22 cellular contexts compared by ENCODE assay signal in the genomic region with DNA sequence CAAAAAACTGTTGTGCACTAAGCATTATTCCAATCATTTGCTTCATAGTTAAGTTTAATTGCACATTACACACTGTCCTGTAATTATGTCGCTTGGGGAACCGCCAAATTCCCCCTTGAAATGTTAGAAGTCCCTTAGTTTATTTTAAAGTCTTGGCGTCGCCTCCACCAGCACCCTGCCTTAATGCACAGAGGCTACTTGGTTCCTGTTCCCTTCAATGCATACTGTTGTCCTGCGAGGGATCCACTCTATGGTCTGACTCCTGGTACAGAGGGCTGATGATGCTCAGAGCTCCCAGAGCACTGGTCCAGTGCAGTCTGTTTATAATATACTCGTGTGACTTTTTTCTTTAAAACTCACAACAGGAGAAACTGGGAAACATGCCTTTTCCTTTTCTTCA.
A peak's percentile ranks its signal among the peaks of the same experiment; 100 is the strongest.
DNase-seq lines count a peak whose midpoint lies in the region; ATAC-seq and TF ChIP-seq lines count a peak whose summit lies in the region.
"Had no signal": no experiment of that assay in that cellular context is flagged by ENCODE, and none has a peak within 500 bp of the region (broad histone marks: within the 10 kb centered on the region; RNA-seq: fewer than 3 reads in every experiment).

No MANE protein-coding gene starts in this region.

- peak overlapping the region; percentile 74; the same call in 1 of the 2 replicates for H2BK20ac ChIP-seq in IMR-90 (ENCODE audit: low read depth, low read length)

- H3K36me3 Mint-ChIP-seq in naive thymus-derived CD4-positive, alpha-beta T cell = peaks cover 10 to 38% (median 26%) of the 10 kb centered on the region in 5 donors
- peaks cover 40% of the 10 kb centered on the region for H3K36me3 Mint-ChIP-seq in activated CD8-positive, alpha-beta memory T cell treated with anti-CD3 and anti-CD28 coated beads, Interleukin-2, amount 10 ng/mL, durations not matched to agents 7 days and 5 days

- POLR2A ChIA-PET in IMR-90 (lab: Charles Lee; ENCODE audit: unreplicated experiment) = no interaction called here
- POLR2A ChIA-PET in naive thymus-derived CD4-positive, alpha-beta T cell (lab: Charles Lee) = no interaction called here
- POLR2A ChIA-PET in SK-N-SH (lab: Yijun Ruan, JAX) = no interaction called here

- TF ChIP-seq RAD21 in IMR-90 (IDR thresholded peaks at IDR 0.05; ENCODE audit: low read length) = no peak
- no peak for TF ChIP-seq RAD21 in SK-N-SH (IDR thresholded peaks at IDR 0.05; ENCODE audit: low read length)

- H3K27me3 ChIP-seq in IMR-90 (ENCODE audit: control insufficient read depth, insufficient read depth, low read length) (no peaks in the 10 kb centered on the region), SK-N-SH (ENCODE audit: insufficient read depth) (no peaks in the 10 kb centered on the region)
- no peaks in the 10 kb centered on the region for H3K27me3 ChIP-seq in naive thymus-derived CD4-positive, alpha-beta T cell (ENCODE audit: control insufficient read depth in 2 of 2, insufficient read depth in 2 of 2, low read length in 2 of 2)
- H3K27me3 ChIP-seq: esophagus squamous epithelium, SJCRH30, uterus had no signal

- dilution Hi-C loops in IMR-90 (cut with HindIII; ENCODE audit: low sequenced_read_pairs, unreplicated experiment) = no loop called here

- TF ChIP-seq POLR2A in IMR-90 (IDR thresholded peaks at IDR 0.05; ENCODE audit: low read depth, low read length) = no peak

- ATAC-seq in IMR-90 (ENCODE audit: low read depth) (peak; percentile 51), mucosa of descending colon (no peak)
- no peak for ATAC-seq in naive thymus-derived CD4-positive, alpha-beta T cell
- no peak for ATAC-seq in activated CD8-positive, alpha-beta memory T cell treated with anti-CD3 and anti-CD28 coated beads, Interleukin-2, amount 10 ng/mL, durations not matched to agents 7 days and 5 days

- no TSS peak for BruUV-seq in IMR-90 (replicated peaks; lab: Mats Ljungman, UMichigan)

- peaks cover 31 to 97% (median 89%) of the 10 kb centered on the region in 7 donors for H3K4me1 Mint-ChIP-seq in naive thymus-derived CD4-positive, alpha-beta T cell
- H3K4me1 Mint-ChIP-seq in activated CD8-positive, alpha-beta memory T cell treated with anti-CD3 and anti-CD28 coated beads, Interleukin-2, amount 10 ng/mL, durations not matched to agents 7 days and 5 days = peaks cover 8% of the 10 kb centered on the region

- peak overlapping the region in 6 of 9 donors; percentile 7 to 61 (median 31) for H3K27ac Mint-ChIP-seq in naive thymus-derived CD4-positive, alpha-beta T cell
- H3K27ac Mint-ChIP-seq in activated CD8-positive, alpha-beta memory T cell treated with anti-CD3 and anti-CD28 coated beads, Interleukin-2, amount 10 ng/mL, durations not matched to agents 7 days and 5 days = no peak overlapping the region
- H3K27ac Mint-ChIP-seq: activated CD4-positive, alpha-beta memory T cell treated with anti-CD3 and anti-CD28 coated beads for 36 hours had no signal

- H3K9me3 Mint-ChIP-seq in naive thymus-derived CD4-positive, alpha-beta T cell = peaks cover 0 to 17% (median 3%) of the 10 kb centered on the region in 11 donors
- H3K9me3 Mint-ChIP-seq in activated CD8-positive, alpha-beta memory T cell treated with anti-CD3 and anti-CD28 coated beads, Interleukin-2, amount 10 ng/mL, durations not matched to agents 7 days and 5 days (ENCODE audit: low read depth) = peaks cover 4% of the 10 kb centered on the region

- no peak overlapping the region for H3K14ac ChIP-seq in IMR-90 (replicated peaks; ENCODE audit: low read depth, low read length)

- no peak overlapping the region for H2AK5ac ChIP-seq in IMR-90 (ENCODE audit: low read depth, low read length)

- H3K36me3 ChIP-seq in IMR-90 (ENCODE audit: control insufficient read depth, insufficient read depth, low read length) (no peaks in the 10 kb centered on the region), mucosa of descending colon (ENCODE audit: low read depth) (no peaks in the 10 kb centered on the region), SK-N-SH (replicated peaks in 1 of 2; ENCODE audit: control insufficient read depth in 1 of 2, insufficient read depth in 2 of 2, low read length in 1 of 2) (no peaks in the 10 kb centered on the region)
- H3K36me3 ChIP-seq in naive thymus-derived CD4-positive, alpha-beta T cell (ENCODE audit: control insufficient read depth in 2 of 3, insufficient read depth in 3 of 3, low read length in 3 of 3) = no peaks in the 10 kb centered on the region
- H3K36me3 ChIP-seq: esophagus squamous epithelium, SJCRH30, uterus had no signal

- no peaks in the 10 kb centered on the region for H3K9me1 ChIP-seq in IMR-90 (ENCODE audit: insufficient read depth, low read length)

- H2AFZ ChIP-seq in IMR-90 (replicated peaks; ENCODE audit: low read length, poor library complexity) (no peak overlapping the region), SK-N-SH (ENCODE audit: low read depth) (no peak overlapping the region)

- no peak overlapping the region for H2AK9ac ChIP-seq in IMR-90 (replicated peaks; ENCODE audit: low read depth, low read length, poor library complexity)

- H3F3A ChIP-seq in SK-N-SH (replicated peaks; ENCODE audit: insufficient read depth) = no peaks in the 10 kb centered on the region

- peak overlapping the region; percentile 88 for H2BK120ac ChIP-seq in IMR-90 (ENCODE audit: low read depth, low read length)

- H3K79me1 ChIP-seq in IMR-90 (ENCODE audit: low read depth in 1 of 2, low read length in 2 of 2) = no peaks in the 10 kb centered on the region

- CTCF ChIA-PET in IMR-90 (lab: Yijun Ruan, JAX) (no interaction called here), SK-N-SH (lab: Yijun Ruan, JAX) (no interaction called here)
- CTCF ChIA-PET in naive thymus-derived CD4-positive, alpha-beta T cell (lab: Charles Lee) = no interaction called here
- CTCF ChIA-PET in activated CD8-positive, alpha-beta memory T cell treated with anti-CD3 and anti-CD28 coated beads, Interleukin-2, amount 10 ng/mL, durations not matched to agents 7 days and 5 days (lab: Charles Lee) = no interaction called here

- H3K79me2 ChIP-seq in SK-N-SH (ENCODE audit: insufficient read depth) = no peaks in the 10 kb centered on the region

- H3K27ac ChIP-seq in IMR-90 (ENCODE audit: insufficient read depth, low read length) (peak overlapping the region; percentile 20; the same call in 1 of the 2 replicates), angular gyrus (ENCODE audit: low read depth, low read length) (peak overlapping the region; percentile 12), SK-N-SH (ENCODE audit: low read depth in 2 of 2, low read length in 1 of 2) (no peak overlapping the region)
- H3K27ac ChIP-seq in naive thymus-derived CD4-positive, alpha-beta T cell (ENCODE audit: low read depth, low read length) = no peak overlapping the region
- H3K27ac ChIP-seq: esophagus squamous epithelium, SJCRH30, uterus had no signal

- H3K27me3 Mint-ChIP-seq in naive thymus-derived CD4-positive, alpha-beta T cell = no peaks in the 10 kb centered on the region
- no peaks in the 10 kb centered on the region for H3K27me3 Mint-ChIP-seq in activated CD8-positive, alpha-beta memory T cell treated with anti-CD3 and anti-CD28 coated beads, Interleukin-2, amount 10 ng/mL, durations not matched to agents 7 days and 5 days
- H3K27me3 Mint-ChIP-seq: activated CD4-positive, alpha-beta memory T cell treated with anti-CD3 and anti-CD28 coated beads for 36 hours; activated naive CD8-positive, alpha-beta T cell had no signal

- H3K4me3 ChIP-seq in IMR-90 (ENCODE audit: insufficient read depth, low read depth, low read length) = no peak overlapping the region
- H3K4me3 ChIP-seq in naive thymus-derived CD4-positive, alpha-beta T cell (ENCODE audit: low read length) = no peak overlapping the region
- no peak overlapping the region for H3K4me3 ChIP-seq in mucosa of descending colon
- no peak overlapping the region for H3K4me3 ChIP-seq in SK-N-SH (ENCODE audit: low read depth in 2 of 2, low read length in 1 of 2)
- H3K4me3 ChIP-seq: esophagus squamous epithelium, lung, SJCRH30, uterus had no signal

- no peak overlapping the region for H3K56ac ChIP-seq in IMR-90 (ENCODE audit: extremely low read depth, insufficient read depth, low read length)

- H3K9me2 ChIP-seq in SK-N-SH = no peaks in the 10 kb centered on the region

- H2BK5ac ChIP-seq in IMR-90 (ENCODE audit: low read depth, low read length, poor library complexity, severe bottlenecking) = no peak overlapping the region

- H2BK15ac ChIP-seq in IMR-90 (ENCODE audit: low read depth, low read length) = no peak overlapping the region; the same call in 1 of the 3 replicates

- H3K9ac ChIP-seq in IMR-90 (ENCODE audit: low read depth, low read length) = no peak overlapping the region
- H3K9ac ChIP-seq in SK-N-SH = no peak overlapping the region

- TF ChIP-seq CTCF in IMR-90 (conservative IDR thresholded peaks at IDR 0.05; ENCODE audit: low read depth, low read length) = no peak
- no peak for TF ChIP-seq CTCF in mucosa of descending colon (IDR thresholded peaks at IDR 0.05)
- no peak for TF ChIP-seq CTCF in SK-N-SH (IDR thresholded peaks at IDR 0.05)

- DNase-seq in COR-L47 (lab: John Stamatoyannopoulos, UW) (peak; percentile 73), IMR-90 (no peak), NOMO-1 (lab: John Stamatoyannopoulos, UW; ENCODE audit: unreplicated experiment in 2 of 2) (no peak), mucosa of descending colon (no peak), SK-N-SH (no peak)
- no peak for DNase-seq in naive thymus-derived CD4-positive, alpha-beta T cell
- no peak for DNase-seq in activated CD8-positive, alpha-beta memory T cell treated with anti-CD3 and anti-CD28 coated beads, Interleukin-2, amount 10 ng/mL, durations not matched to agents 7 days and 5 days
- DNase-seq: activated CD4-positive, alpha-beta memory T cell treated with anti-CD3 and anti-CD28 coated beads for 36 hours; activated CD4-positive, CD25-positive, alpha-beta regulatory T cell treated with anti-CD3 and anti-CD28 coated beads, Interleukin-2, amount 50 U/mL, for 72 hours; activated CD8-positive, alpha-beta memory T cell treated with anti-CD3 and anti-CD28 coated beads, Interleukin-2, amount 50 U/mL, for 48 hours; aorta; Calu3; esophagus squamous epithelium; NCI-H2171 treated with DMSO at 0.1 percent for 48 hours; NCI-H524 treated with DMSO at 0.1 percent for 48 hours; SJCRH30; stimulated activated naive CD4-positive, alpha-beta T cell treated with Interleukin-2 at 50 U/mL for 16 hours; T-helper 1 cell; uterus had no signal

- H3K9me3 ChIP-seq in IMR-90 (ENCODE audit: control insufficient read depth, insufficient read depth, low read length) (peaks cover 2% of the 10 kb centered on the region), mucosa of descending colon (no peaks in the 10 kb centered on the region), SK-N-SH (no peaks in the 10 kb centered on the region)
- H3K9me3 ChIP-seq in naive thymus-derived CD4-positive, alpha-beta T cell (ENCODE audit: control insufficient read depth in 2 of 3, low read length in 3 of 3) = no peaks in the 10 kb centered on the region
- H3K9me3 ChIP-seq: esophagus squamous epithelium, SJCRH30, uterus had no signal

- H3K4me1 ChIP-seq in IMR-90 (ENCODE audit: control insufficient read depth, insufficient read depth, low read length) (0 out of 2 replicates have a peak, but pooled peaks cover 4% of the 10 kb centered on the region), mucosa of descending colon (ENCODE audit: low read depth) (no peaks in the 10 kb centered on the region), SK-N-SH (ENCODE audit: control insufficient read depth in 1 of 2, insufficient read depth in 2 of 2, low read depth in 1 of 2, low read length in 1 of 2) (peaks cover 0 to 1% of the 10 kb centered on the region in 2 experiments; a peak in 1 of 4 replicates)
- peaks cover 0 to 30% of the 10 kb centered on the region in 2 donors for H3K4me1 ChIP-seq in naive thymus-derived CD4-positive, alpha-beta T cell (ENCODE audit: control insufficient read depth in 2 of 2, insufficient read depth in 2 of 2, low read length in 2 of 2)
- H3K4me1 ChIP-seq: SJCRH30, uterus had no signal

- peak overlapping the region in 1 of 2 experiments; percentile 82; a peak in 1 of 4 replicates for H4K8ac ChIP-seq in IMR-90 (ENCODE audit: low read depth in 2 of 2, low read length in 2 of 2)

- H3K4me3 Mint-ChIP-seq in naive thymus-derived CD4-positive, alpha-beta T cell = peak overlapping the region in 3 of 10 donors; percentile 1 to 38 (median 12)
- H3K4me3 Mint-ChIP-seq in activated CD8-positive, alpha-beta memory T cell treated with anti-CD3 and anti-CD28 coated beads, Interleukin-2, amount 10 ng/mL, durations not matched to agents 7 days and 5 days = no peak overlapping the region
- H3K4me3 Mint-ChIP-seq: activated CD4-positive, alpha-beta memory T cell treated with anti-CD3 and anti-CD28 coated beads for 36 hours; activated naive CD8-positive, alpha-beta T cell had no signal

- intact Hi-C loops in IMR-90 (cut with micrococcal nuclease) (no loop called here), mucosa of descending colon (cut with DNase I, micrococcal nuclease) (no loop called here)
- intact Hi-C loops in naive thymus-derived CD4-positive, alpha-beta T cell (cut with micrococcal nuclease) = no loop called here

- no peak for TF ChIP-seq EP300 in SK-N-SH (IDR thresholded peaks at IDR 0.05; ENCODE audit: borderline replicate concordance in 1 of 2, low read depth in 1 of 2, low read length in 1 of 2)

- in situ Hi-C loops in IMR-90 (cut with MboI; ENCODE audit: low sequenced_read_pairs) = no loop called here

- no peak overlapping the region; the same call in 1 of the 2 replicates for H3K23ac ChIP-seq in IMR-90 (ENCODE audit: low read depth, low read length)

- H4K20me1 ChIP-seq in IMR-90 (ENCODE audit: insufficient read depth, low read length) = no peaks in the 10 kb centered on the region
- no peaks in the 10 kb centered on the region for H4K20me1 ChIP-seq in SK-N-SH (ENCODE audit: insufficient read depth)

- WGBS in IMR-90 (ENCODE audit: extremely low coverage in 2 of 2, insufficient read length in 1 of 2), 2 experiments = 53% methylated on average over 2 of the region's 6 CpGs; no CpG with 5 or more reads in 1 of the 2 experiments
- WGBS in SK-N-SH (ENCODE audit: low lambda C conversion rate) = 41% methylated on average over 6 of the region's 6 CpGs

- H3K4ac ChIP-seq in IMR-90 (ENCODE audit: low read depth, low read length) = peak overlapping the region; percentile 48; the same call in 1 of the 2 replicates

- peak overlapping the region; percentile 90 for H4K91ac ChIP-seq in IMR-90 (ENCODE audit: insufficient read depth, low read depth, low read length)

- no peak overlapping the region; the same call in 1 of the 2 replicates for H4K5ac ChIP-seq in IMR-90 (ENCODE audit: low read depth, low read length)

- no peak overlapping the region for H3K4me2 ChIP-seq in IMR-90 (ENCODE audit: low read depth, low read length)
- H3K4me2 ChIP-seq in SK-N-SH = no peak overlapping the region

- no peak overlapping the region; the same call in 1 of the 2 replicates for H3K18ac ChIP-seq in IMR-90 (ENCODE audit: low read depth, low read length)

Comparison
In these comparisons a context has a peak if more than half of its experiments do, and no peak if none do; other contexts are left out.
1. H3K27ac ChIP-seq: peak in IMR-90 (single experiment) and angular gyrus (single experiment); none in naive thymus-derived CD4-positive, alpha-beta T cell (single experiment) and SK-N-SH (0 of 2).